ENCODE assay signal across 12 cellular contexts in genomic region chr4:1725521-1725920, GRCh38. TPM values are rescaled to one million over a fixed set of nuclear protein-coding genes. Genes with fewer than 3 reads are reported as not detected.
DNase-seq lines count a peak whose midpoint lies in the region; ATAC-seq and TF ChIP-seq lines count a peak whose summit lies in the region.
"Had no signal": no experiment of that assay in that cellular context is flagged by ENCODE, and none has a peak within 500 bp of the region (broad histone marks: within the 10 kb centered on the region; RNA-seq: fewer than 3 reads in every experiment).

No MANE protein-coding gene starts in this region.

- peaks cover 28% of the 10 kb centered on the region for H3K79me1 ChIP-seq in neuronal stem cell (ENCODE audit: low read depth, low read length)

- H3K4ac ChIP-seq in neuronal stem cell (ENCODE audit: low read length), result peak overlapping the region; percentile 27

- H3K4me1 Mint-ChIP-seq in activated CD4-positive, alpha-beta T cell treated with anti-CD3 and anti-CD28 coated beads, Interleukin-2, amount 10 ng/mL, durations not matched to agents 24 days and 14 days, result peaks cover 49% of the 10 kb centered on the region
- peaks cover 25 to 38% (median 28%) of the 10 kb centered on the region in 3 donors for H3K4me1 Mint-ChIP-seq in IgD-negative memory B cell
- peaks cover 59% of the 10 kb centered on the region for H3K4me1 Mint-ChIP-seq in activated naive CD8-positive, alpha-beta T cell treated with anti-CD3 and anti-CD28 coated beads, Interleukin-2, amount 50 U/mL, for 24 hours
- peaks cover 30 to 37% of the 10 kb centered on the region in 2 donors for H3K4me1 Mint-ChIP-seq in natural killer cell

- intact Hi-C loops in activated CD4-positive, alpha-beta T cell treated with anti-CD3 and anti-CD28 coated beads, Interleukin-2, amount 10 ng/mL, durations not matched to agents 24 days and 14 days (cut with micrococcal nuclease), result no loop called here
- intact Hi-C loops in natural killer cell (cut with micrococcal nuclease), result no loop called here

- no peak overlapping the region for H3K23ac ChIP-seq in neuronal stem cell (ENCODE audit: low read depth, low read length, poor library complexity)

- no peak overlapping the region for H2BK120ac ChIP-seq in neuronal stem cell (ENCODE audit: low read depth, low read length)

- peak overlapping the region; percentile 55 for H3K4me3 Mint-ChIP-seq in activated CD4-positive, alpha-beta T cell treated with anti-CD3 and anti-CD28 coated beads, Interleukin-2, amount 10 ng/mL, durations not matched to agents 24 days and 14 days
- H3K4me3 Mint-ChIP-seq in IgD-negative memory B cell (peak overlapping the region in 1 of 4 donors; percentile 41), natural killer cell (no peak overlapping the region)
- peak overlapping the region; percentile 32 for H3K4me3 Mint-ChIP-seq in activated naive CD8-positive, alpha-beta T cell treated with anti-CD3 and anti-CD28 coated beads, Interleukin-2, amount 50 U/mL, for 24 hours

- H2BK5ac ChIP-seq in neuronal stem cell (ENCODE audit: low read length), result peak overlapping the region; percentile 30

- WGBS in neuronal stem cell (ENCODE audit: extremely low coverage in 2 of 2, insufficient read length in 2 of 2, insufficient replicate concordance in 1 of 2), 2 donors, result no CpG with 5 or more reads among the region's 10 CpGs

- no peaks in the 10 kb centered on the region for H3K27me3 Mint-ChIP-seq in activated CD4-positive, alpha-beta T cell treated with anti-CD3 and anti-CD28 coated beads, Interleukin-2, amount 10 ng/mL, durations not matched to agents 24 days and 14 days
- H3K27me3 Mint-ChIP-seq in IgD-negative memory B cell (no peaks in the 10 kb centered on the region), natural killer cell (ENCODE audit: low read depth in 2 of 2) (no peaks in the 10 kb centered on the region)
- H3K27me3 Mint-ChIP-seq in activated naive CD8-positive, alpha-beta T cell treated with anti-CD3 and anti-CD28 coated beads, Interleukin-2, amount 50 U/mL, for 24 hours, result no peaks in the 10 kb centered on the region

- H3K36me3 ChIP-seq in neuronal stem cell (replicated peaks in 1 of 2; ENCODE audit: control insufficient read depth in 2 of 2, insufficient read depth in 2 of 2, low read length in 2 of 2), result peaks cover 60 to 80% of the 10 kb centered on the region in 2 donors
- H3K36me3 ChIP-seq: thoracic aorta had no signal

- no peaks in the 10 kb centered on the region for H3K9me3 ChIP-seq in neuronal stem cell (replicated peaks in 1 of 2; ENCODE audit: control insufficient read depth in 2 of 2, insufficient read depth in 1 of 2, low read depth in 1 of 2, low read length in 2 of 2)
- H3K9me3 ChIP-seq: A549, Caco-2, thoracic aorta had no signal

- no peak overlapping the region for H3K9ac ChIP-seq in neuronal stem cell (ENCODE audit: low read depth, low read length, poor library complexity)

- no peaks in the 10 kb centered on the region for H3K9me3 Mint-ChIP-seq in activated CD4-positive, alpha-beta T cell treated with anti-CD3 and anti-CD28 coated beads, Interleukin-2, amount 10 ng/mL, durations not matched to agents 24 days and 14 days
- no peaks in the 10 kb centered on the region for H3K9me3 Mint-ChIP-seq in IgD-negative memory B cell
- no peaks in the 10 kb centered on the region for H3K9me3 Mint-ChIP-seq in activated naive CD8-positive, alpha-beta T cell treated with anti-CD3 and anti-CD28 coated beads, Interleukin-2, amount 50 U/mL, for 24 hours
- no peaks in the 10 kb centered on the region for H3K9me3 Mint-ChIP-seq in natural killer cell

- TF ChIP-seq CTCF in natural killer cell (IDR thresholded peaks at IDR 0.05), result no peak

- H2BK12ac ChIP-seq in neuronal stem cell (ENCODE audit: low read length), result peak overlapping the region; percentile 58

- no peak for DNase-seq in activated CD4-positive, alpha-beta T cell treated with anti-CD3 and anti-CD28 coated beads, Interleukin-2, amount 10 ng/mL, durations not matched to agents 24 days and 14 days
- no peak for DNase-seq in activated CD4-positive, alpha-beta T cell treated with anti-CD3 and anti-CD28 coated beads for 48 hours
- DNase-seq in activated naive CD8-positive, alpha-beta T cell treated with anti-CD3 and anti-CD28 coated beads, Interleukin-2, amount 50 U/mL, for 24 hours, result peak; percentile 1
- DNase-seq in neuronal stem cell (ENCODE audit: low spot score) (no peak), glomerular visceral epithelial cell (ENCODE audit: extremely low spot score) (no peak), natural killer cell (no peak)

- peak overlapping the region; percentile 59 for H3K27ac Mint-ChIP-seq in activated CD4-positive, alpha-beta T cell treated with anti-CD3 and anti-CD28 coated beads, Interleukin-2, amount 10 ng/mL, durations not matched to agents 24 days and 14 days
- peak overlapping the region in 2 of 3 donors; percentile 56 to 99 for H3K27ac Mint-ChIP-seq in IgD-negative memory B cell
- peak overlapping the region; percentile 37 for H3K27ac Mint-ChIP-seq in activated naive CD8-positive, alpha-beta T cell treated with anti-CD3 and anti-CD28 coated beads, Interleukin-2, amount 50 U/mL, for 24 hours
- H3K27ac Mint-ChIP-seq in natural killer cell, result no peak overlapping the region

- H3K27ac ChIP-seq in neuronal stem cell (replicated peaks; ENCODE audit: low read length), result no peak overlapping the region
- H3K27ac ChIP-seq: brain microvascular endothelial cell, thoracic aorta had no signal

- H3K27me3 ChIP-seq in neuronal stem cell (ENCODE audit: control insufficient read depth in 3 of 3, insufficient read depth in 3 of 3, low read depth in 1 of 3, low read length in 3 of 3), result no peaks in the 10 kb centered on the region
- H3K27me3 ChIP-seq: brain microvascular endothelial cell had no signal

- peaks cover 66% of the 10 kb centered on the region for H3K36me3 Mint-ChIP-seq in activated CD4-positive, alpha-beta T cell treated with anti-CD3 and anti-CD28 coated beads, Interleukin-2, amount 10 ng/mL, durations not matched to agents 24 days and 14 days (ENCODE audit: low read depth)
- H3K36me3 Mint-ChIP-seq in IgD-negative memory B cell (peaks cover 8% of the 10 kb centered on the region), natural killer cell (no peaks in the 10 kb centered on the region)
- peaks cover 59% of the 10 kb centered on the region for H3K36me3 Mint-ChIP-seq in activated naive CD8-positive, alpha-beta T cell treated with anti-CD3 and anti-CD28 coated beads, Interleukin-2, amount 50 U/mL, for 24 hours (ENCODE audit: low read depth)

- H2AK5ac ChIP-seq in neuronal stem cell (ENCODE audit: low read depth, low read length), result peak overlapping the region; percentile 86

- H2BK15ac ChIP-seq in neuronal stem cell (ENCODE audit: low read length), result no peak overlapping the region

- no peak overlapping the region for H2AFZ ChIP-seq in neuronal stem cell (ENCODE audit: low read length)

- no peak for ATAC-seq in activated naive CD8-positive, alpha-beta T cell treated with anti-CD3 and anti-CD28 coated beads, Interleukin-2, amount 50 U/mL, for 24 hours
- ATAC-seq in natural killer cell (no peak), GM19324 (IDR thresholded peaks at IDR 0.05; ENCODE audit: low FRiP score, unreplicated experiment) (no peak)

- H3K4me2 ChIP-seq in neuronal stem cell (ENCODE audit: insufficient read depth, low read length, poor library complexity, severe bottlenecking), result no peak overlapping the region

- H4K8ac ChIP-seq in neuronal stem cell (ENCODE audit: low read depth, low read length), result no peak overlapping the region

- H3K18ac ChIP-seq in neuronal stem cell (ENCODE audit: low read length), result no peak overlapping the region

- H3K4me1 ChIP-seq in neuronal stem cell (ENCODE audit: control insufficient read depth in 2 of 2, insufficient read depth in 1 of 2, low read depth in 1 of 2, low read length in 2 of 2), result peaks cover 9 to 11% of the 10 kb centered on the region in 2 donors

- H3K14ac ChIP-seq in neuronal stem cell (ENCODE audit: low read length), result peak overlapping the region; percentile 6

- no peak overlapping the region for H4K91ac ChIP-seq in neuronal stem cell (ENCODE audit: low read depth, low read length, poor library complexity)

- H3K4me3 ChIP-seq in neuronal stem cell (ENCODE audit: low read length in 2 of 2), result no peak overlapping the region
- H3K4me3 ChIP-seq: A549, thoracic aorta had no signal

RNA-seq across cellular contexts. Expression of gene TACC3, which starts 4.2 kb away (rescaled TPM):
- 134 and 142 TPM in 2 replicates for total RNA-seq in activated CD4-positive, alpha-beta T cell treated with anti-CD3 and anti-CD28 coated beads, Interleukin-2, amount 10 ng/mL, durations not matched to agents 24 days and 14 days
- 20.0 TPM for polyA plus RNA-seq in IgD-negative memory B cell
- polyA plus RNA-seq in neuronal stem cell (2013, experiment 1 of 2), result 110 TPM
- polyA plus RNA-seq in neuronal stem cell (2013, experiment 2 of 2), result 108 TPM
- 10 to 100 TPM; 23.4 to 43.7 (median 32.5) TPM for total RNA-seq in natural killer cell

RNA-seq across cellular contexts. Expression of gene TMEM129, which starts 4.4 kb away (rescaled TPM):
- 26.6 and 27.8 TPM in 2 replicates for total RNA-seq in activated CD4-positive, alpha-beta T cell treated with anti-CD3 and anti-CD28 coated beads, Interleukin-2, amount 10 ng/mL, durations not matched to agents 24 days and 14 days
- polyA plus RNA-seq in IgD-negative memory B cell, result 46.1 TPM
- polyA plus RNA-seq in neuronal stem cell (2013, experiment 1 of 2), result 28.3 TPM
- 26.4 TPM for polyA plus RNA-seq in neuronal stem cell (2013, experiment 2 of 2)
- total RNA-seq in natural killer cell, result 10 to 100 TPM; 18.2 to 26.9 (median 20.8) TPM

RNA-seq across cellular contexts. Expression of gene SLBP, which starts 13.4 kb away (rescaled TPM):
- total RNA-seq in activated CD4-positive, alpha-beta T cell treated with anti-CD3 and anti-CD28 coated beads, Interleukin-2, amount 10 ng/mL, durations not matched to agents 24 days and 14 days, result 150 and 156 TPM in 2 replicates
- polyA plus RNA-seq in IgD-negative memory B cell, result 49.1 TPM
- 44.6 TPM for polyA plus RNA-seq in neuronal stem cell (2013, experiment 1 of 2)
- 44.5 TPM for polyA plus RNA-seq in neuronal stem cell (2013, experiment 2 of 2)
- total RNA-seq in natural killer cell, result 10 to 100 TPM; 29.5 to 38.8 (median 38.6) TPM

RNA-seq across cellular contexts. Expression of gene FAM53A, which starts 41.4 kb away (rescaled TPM):
- total RNA-seq in activated CD4-positive, alpha-beta T cell treated with anti-CD3 and anti-CD28 coated beads, Interleukin-2, amount 10 ng/mL, durations not matched to agents 24 days and 14 days, result 3.5 and 4.0 TPM in 2 replicates
- polyA plus RNA-seq in IgD-negative memory B cell, result 1.5 TPM
- polyA plus RNA-seq in neuronal stem cell (2013, experiment 1 of 2), result 2.0 TPM
- 1.3 TPM for polyA plus RNA-seq in neuronal stem cell (2013, experiment 2 of 2)
- total RNA-seq in natural killer cell, result 1 to 10 TPM; 1.9 to 2.9 (median 2.3) TPM

Comparison
In these comparisons a context has a peak if more than half of its experiments do, and no peak if none do; other contexts are left out.
1. H3K27ac Mint-ChIP-seq: peak in activated CD4-positive, alpha-beta T cell treated with anti-CD3 and anti-CD28 coated beads, Interleukin-2, amount 10 ng/mL, durations not matched to agents 24 days and 14 days (single experiment), IgD-negative memory B cell (2 of 3) and activated naive CD8-positive, alpha-beta T cell treated with anti-CD3 and anti-CD28 coated beads, Interleukin-2, amount 50 U/mL, for 24 hours (single experiment); none in natural killer cell (0 of 2).